ENCODE assay signal across 15 cellular contexts in genomic region chr5:15001512-15001911, GRCh38.
"Had no signal": no experiment of that assay in that cellular context is flagged by ENCODE, and none has a peak within 500 bp of the region (broad histone marks: within the 10 kb centered on the region; RNA-seq: fewer than 3 reads in every experiment).

No MANE protein-coding gene starts in this region.

- H3K4me3 ChIP-seq: neural progenitor cell had no signal

- H3K27ac ChIP-seq: neural progenitor cell, VCaP had no signal

- H3K9ac ChIP-seq: neural progenitor cell had no signal

- H3K4me1 Mint-ChIP-seq: central memory CD8-positive, alpha-beta T cell; neural progenitor cell had no signal

- FAIRE-seq: keratinocyte, small intestine had no signal

- H2AFZ ChIP-seq: neural progenitor cell had no signal

- H3K4me1 ChIP-seq: neural progenitor cell had no signal

- H3K36me3 ChIP-seq: neural progenitor cell had no signal

- H3K36me3 Mint-ChIP-seq: brain, neural progenitor cell had no signal

- DNase-seq: activated CD8-positive, alpha-beta T cell treated with anti-CD3 and anti-CD28 coated beads, Interleukin-2, amount 10 ng/mL, durations not matched to agents 7 days and 5 days; activated naive CD4-positive, alpha-beta T cell treated with anti-CD3 and anti-CD28 coated beads, Interleukin-2, amount 50 U/mL, for 16 hours; amniotic stem cell; left ventricle myocardium superior; posterior cingulate gyrus; right cardiac atrium; small intestine; T-helper 9 cell had no signal

- H3K4me3 Mint-ChIP-seq: activated CD8-positive, alpha-beta T cell treated with anti-CD3 and anti-CD28 coated beads, Interleukin-2, amount 10 ng/mL, durations not matched to agents 7 days and 5 days; brain; central memory CD8-positive, alpha-beta T cell; neural progenitor cell; type B pancreatic cell had no signal

- ATAC-seq: activated CD8-positive, alpha-beta T cell treated with anti-CD3 and anti-CD28 coated beads, Interleukin-2, amount 10 ng/mL, durations not matched to agents 7 days and 5 days; left ventricle myocardium superior; right cardiac atrium had no signal

- H3K27me3 ChIP-seq: neural progenitor cell had no signal

- H3K4me2 ChIP-seq: neural progenitor cell had no signal

- H3K27ac Mint-ChIP-seq: activated CD8-positive, alpha-beta T cell treated with anti-CD3 and anti-CD28 coated beads, Interleukin-2, amount 10 ng/mL, durations not matched to agents 7 days and 5 days; activated T-helper 2 cell treated with anti-CD3 and anti-CD28 coated beads, Interferon-gamma antibody, Interleukin-2, Interleukin-4, amounts not matched to agents 10 μg/mL and 5 μg/mL and 100 μg/mL, durations not matched to agents 14 hours and 24 hours and 36 hours; neural progenitor cell; type B pancreatic cell had no signal
